8 cellular contexts compared by ENCODE assay signal in genomic region chr17:49361902-49362722, GRCh38. TPM values are rescaled to one million over a fixed set of nuclear protein-coding genes. Genes with fewer than 3 reads are reported as not detected.
A peak's percentile ranks its signal among the peaks of the same experiment; 100 is the strongest.
DNase-seq lines count a peak whose midpoint lies in the region; ATAC-seq, FAIRE-seq and TF ChIP-seq lines count a peak whose summit lies in the region.

TSS of gene ZNF652 (minus strand) at chr17:49362250. CDS start at chr17:49317725, 44,525 bp downstream.

- DNase-seq in AG08395 (ENCODE audit: low spot score) (peak; percentile 99), NCI-H345 treated with DMSO at 0.1 percent for 48 hours (lab: John Stamatoyannopoulos, UW; ENCODE audit: unreplicated experiment) (peak; percentile 90), cerebellar cortex (ENCODE audit: low spot score) (peak; percentile 94), kidney (peak; percentile 98)
- peak; percentile 79 to 95 for DNase-seq in stimulated activated CD4-positive, alpha-beta T cell treated with anti-CD3 and anti-CD28 coated beads, Interleukin-15, amount 100 ng/mL, for 1 hour (ENCODE audit: low read depth in 1 of 2, low spot score in 1 of 2)

- in situ Hi-C loops in GM18951 (cut with MboI; ENCODE audit: low sequenced_read_pairs, unreplicated experiment) = no loop called here

- intact Hi-C loops in kidney (cut with DNase I) = no loop called here

- H3K4me3 ChIP-seq in kidney (ENCODE audit: low read length in 2 of 2) = peak within 1 kb of the TSS; percentile 80 to 89

- no peak for FAIRE-seq in kidney (lab: Jason Lieb, UNC)

- ATAC-seq in HG03196 (IDR thresholded peaks at IDR 0.05; ENCODE audit: unreplicated experiment) = peak; percentile 55
- ATAC-seq in activated CD4-positive, CD25-positive, alpha-beta regulatory T cell treated with anti-CD3 and anti-CD28 coated beads, Interleukin-2, amount 50 U/mL, for 24 hours = peak; percentile 59 to 65

- peak; percentile 14 for TF ChIP-seq POLR2A in GM18951 (IDR thresholded peaks at IDR 0.05; ENCODE audit: extremely low read depth, insufficient read depth, insufficient read length)

- H3K27ac ChIP-seq in kidney (ENCODE audit: low read depth in 2 of 2, low read length in 2 of 2) = peak within 1 kb of the TSS; percentile 74 to 81

- H3K4me1 ChIP-seq in kidney (ENCODE audit: control insufficient read depth in 1 of 2, insufficient read depth in 1 of 2, low read depth in 1 of 2, low read length in 2 of 2) = peaks cover 19 to 20% of the 10 kb centered on the region in 2 donors

- TF ChIP-seq CTCF in kidney (IDR thresholded peaks at IDR 0.05; ENCODE audit: borderline replicate concordance, extremely low read depth, insufficient read depth) = no peak

- H3K9me3 ChIP-seq in kidney (ENCODE audit: control insufficient read depth in 1 of 2, low read length in 2 of 2) = no peaks in the 10 kb centered on the region

- no peaks in the 10 kb centered on the region for H3K36me3 ChIP-seq in kidney (ENCODE audit: control insufficient read depth in 1 of 2, insufficient read depth in 2 of 2, low read length in 2 of 2)

- H3K9ac ChIP-seq in kidney (ENCODE audit: low read length in 2 of 2) = peak within 1 kb of the TSS; percentile 65 to 70

RNA-seq across cellular contexts. Expression of gene ZNF652, which starts in this region (rescaled TPM):
- 49.0 TPM for total RNA-seq in kidney
- 30.1 TPM for polyA plus RNA-seq in kidney (ENCODE audit: insufficient read depth, low read depth, low replicate concordance)

Comparison
In these comparisons a context has a peak if more than half of its experiments do, and no peak if none do; other contexts are left out.
1. Peak in every context shown above with its lines: DNase-seq, ATAC-seq, H3K4me3 ChIP-seq and H3K27ac ChIP-seq.